2 cellular contexts compared by ENCODE assay signal in genomic region chr2:127086800-127087737, GRCh38.
TF ChIP-seq lines count a peak whose summit lies in the region.

No MANE protein-coding gene starts in this region.

TF ChIP-seq in K562, 482 proteins besides CTCF, POLR2A, EP300 and RAD21:
- TF ChIP-seq ARID1B (IDR thresholded peaks at IDR 0.05) (peak; percentile 22; the same call in 1 of the 2 replicates), ETV1 (tag; conservative IDR thresholded peaks at IDR 0.05; ENCODE audit: low read depth) (0 out of 2 replicates have a peak, but pooled peaks have one; percentile 13), CREBBP (IDR thresholded peaks at IDR 0.05; ENCODE audit: low read depth, low read length) (no peak), CBFA2T2 (conservative IDR thresholded peaks at IDR 0.05) (0 out of 2 replicates have a peak, but pooled peaks have one; percentile 2), TFAP4 (CRISPR knock-in tag; IDR thresholded peaks at IDR 0.05; ENCODE audit: borderline replicate concordance) (peak; percentile 26; the same call in 1 of the 2 replicates), VEZF1 (CRISPR knock-in tag; IDR thresholded peaks at IDR 0.05) (peak; percentile 46; the same call in 1 of the 2 replicates), NFIC (IDR thresholded peaks at IDR 0.05) (peak; percentile 61), ZNF184 (CRISPR knock-in tag; IDR thresholded peaks at IDR 0.05) (no peak), PKNOX1 (IDR thresholded peaks at IDR 0.05) (peak; percentile 51; the same call in 1 of the 2 replicates), CTBP1 (IDR thresholded peaks at IDR 0.05; ENCODE audit: borderline replicate concordance) (0 out of 2 replicates have a peak, but pooled peaks have one; percentile 41), TCF3 (CRISPR knock-in tag; IDR thresholded peaks at IDR 0.05) (0 out of 2 replicates have a peak, but pooled peaks have one; percentile 5), CBFA2T3 (IDR thresholded peaks at IDR 0.05) (peak; percentile 46; the same call in 1 of the 2 replicates), ZBTB17 (CRISPR knock-in tag; IDR thresholded peaks at IDR 0.05) (no peak)

TF ChIP-seq in HepG2, 621 proteins besides CTCF, POLR2A, EP300 and RAD21:
- TF ChIP-seq ZNF768 (CRISPR knock-in tag; IDR thresholded peaks at IDR 0.05), result 0 out of 2 replicates have a peak, but pooled peaks have one; percentile 15
- no peak for TF ChIP-seq SETDB1 (CRISPR knock-in tag; IDR thresholded peaks at IDR 0.05; ENCODE audit: borderline replicate concordance)
- no peak for TF ChIP-seq ZFP90 (CRISPR knock-in tag; IDR thresholded peaks at IDR 0.05; ENCODE audit: borderline replicate concordance)
TF ChIP-seq in HepG2: peak in this region for 1.
